In genomic region chr2:60565472-60565871, GRCh38 we compare ENCODE assay signal across 9 cellular contexts. TPM values are rescaled to one million over a fixed set of nuclear protein-coding genes. Genes with fewer than 3 reads are reported as not detected.
DNase-seq lines count a peak whose midpoint lies in the region; ATAC-seq and TF ChIP-seq lines count a peak whose summit lies in the region.
"Had no signal": no experiment of that assay in that cellular context is flagged by ENCODE, and none has a peak within 500 bp of the region (broad histone marks: within the 10 kb centered on the region; RNA-seq: fewer than 3 reads in every experiment).

No MANE protein-coding gene starts in this region.

- no peak; the same call in 1 of the 2 replicates for ATAC-seq in WTC11

- H3K27ac ChIP-seq in Karpas-422 (ENCODE audit: low read length) = no peak overlapping the region

- no peak overlapping the region for H3K27ac Mint-ChIP-seq in WTC11
- no peak overlapping the region for H3K27ac Mint-ChIP-seq in neural crest cell (ENCODE audit: unreplicated experiment)
- H3K27ac Mint-ChIP-seq in activated CD4-positive, alpha-beta memory T cell treated with anti-CD3 and anti-CD28 coated beads for 36 hours = no peak overlapping the region

- no peaks in the 10 kb centered on the region for H3K9me3 ChIP-seq in Karpas-422 (ENCODE audit: low read length)

- no peak for TF ChIP-seq CTCF in WTC11 (IDR thresholded peaks at IDR 0.05)
- TF ChIP-seq CTCF in neural crest cell (conservative IDR thresholded peaks at IDR 0.05) = peak; percentile 58

- H3K9me3 Mint-ChIP-seq in WTC11 (no peaks in the 10 kb centered on the region), neural crest cell (no peaks in the 10 kb centered on the region)
- H3K9me3 Mint-ChIP-seq in activated CD4-positive, alpha-beta memory T cell treated with anti-CD3 and anti-CD28 coated beads for 36 hours = no peaks in the 10 kb centered on the region

- H3K36me3 ChIP-seq in Karpas-422 (ENCODE audit: insufficient read depth, low read length) = no peaks in the 10 kb centered on the region

- H3K27me3 Mint-ChIP-seq in WTC11 (ENCODE audit: low read depth) (peaks cover 9% of the 10 kb centered on the region), neural crest cell (ENCODE audit: low read depth) (peaks cover 30% of the 10 kb centered on the region)
- peaks cover 52% of the 10 kb centered on the region for H3K27me3 Mint-ChIP-seq in activated CD4-positive, alpha-beta memory T cell treated with anti-CD3 and anti-CD28 coated beads for 36 hours

- POLR2A ChIA-PET in WTC11 (lab: Charles Lee) = interaction anchor here (0.5 kb wide), 1 partner anchor 22 kb away, joined by 5 read pairs; no protein-coding TSS in a partner anchor
- POLR2A ChIA-PET in activated CD4-positive, alpha-beta memory T cell treated with anti-CD3 and anti-CD28 coated beads for 36 hours (lab: Charles Lee) = no interaction called here

- DNase-seq in NCI-H2171 treated with DMSO at 0.1 percent for 48 hours (lab: John Stamatoyannopoulos, UW) (peak; percentile 31), NCI-H2171 (lab: John Stamatoyannopoulos, UW) (no peak), Karpas-422 (peak; percentile 79), WTC11 (ENCODE audit: low spot score) (peak; percentile 30), neural crest cell (ENCODE audit: low read depth, low spot score) (no peak), NCI-H1092 (lab: John Stamatoyannopoulos, UW) (no peak), GM03348 (ENCODE audit: low spot score) (no peak)
- DNase-seq in activated CD4-positive, alpha-beta memory T cell treated with anti-CD3 and anti-CD28 coated beads for 36 hours = no peak
- DNase-seq: activated naive CD4-positive, alpha-beta T cell treated with anti-CD3 and anti-CD28 coated beads, Interleukin-2, amount 50 U/mL, for 16 hours had no signal

- no peak overlapping the region for H3K4me3 Mint-ChIP-seq in WTC11
- no peak overlapping the region for H3K4me3 Mint-ChIP-seq in neural crest cell
- no peak overlapping the region for H3K4me3 Mint-ChIP-seq in activated CD4-positive, alpha-beta memory T cell treated with anti-CD3 and anti-CD28 coated beads for 36 hours

- intact Hi-C loops in activated CD4-positive, alpha-beta memory T cell treated with anti-CD3 and anti-CD28 coated beads for 36 hours (cut with micrococcal nuclease) = no loop called here

- no peaks in the 10 kb centered on the region for H3K79me2 ChIP-seq in Karpas-422 (ENCODE audit: low read length)

- H3K4me1 Mint-ChIP-seq in WTC11 (peaks cover 23% of the 10 kb centered on the region), neural crest cell (no peaks in the 10 kb centered on the region)
- H3K4me1 Mint-ChIP-seq in activated CD4-positive, alpha-beta memory T cell treated with anti-CD3 and anti-CD28 coated beads for 36 hours (ENCODE audit: low read depth) = peaks cover 8% of the 10 kb centered on the region

- CTCF ChIA-PET in WTC11 (lab: Charles Lee) = interaction anchor here (1.4 to 1.5 kb wide), 4 partner anchors 9 to 109 kb away, joined by 3 to 10 read pairs (median 6); no protein-coding TSS in a partner anchor
- CTCF ChIA-PET in activated CD4-positive, alpha-beta memory T cell treated with anti-CD3 and anti-CD28 coated beads for 36 hours (lab: Charles Lee) = interaction anchor here (2.1 kb wide), 1 partner anchor 16 kb away, joined by 6 read pairs; no protein-coding TSS in a partner anchor

- no peaks in the 10 kb centered on the region for H3K27me3 ChIP-seq in Karpas-422 (ENCODE audit: low read length)

- H3K4me3 ChIP-seq in Karpas-422 (ENCODE audit: low read length) = no peak overlapping the region

- peaks cover 17% of the 10 kb centered on the region for H3K4me1 ChIP-seq in Karpas-422 (ENCODE audit: low read length)

- H4K20me1 ChIP-seq in Karpas-422 (ENCODE audit: insufficient read depth, low read depth, low read length) = no peaks in the 10 kb centered on the region

- no peaks in the 10 kb centered on the region for H3K9me2 ChIP-seq in Karpas-422 (replicated peaks; ENCODE audit: insufficient read depth, low read length)

- no peaks in the 10 kb centered on the region for H3K36me3 Mint-ChIP-seq in WTC11
- no peaks in the 10 kb centered on the region for H3K36me3 Mint-ChIP-seq in neural crest cell (ENCODE audit: low read depth)
- H3K36me3 Mint-ChIP-seq in activated CD4-positive, alpha-beta memory T cell treated with anti-CD3 and anti-CD28 coated beads for 36 hours = no peaks in the 10 kb centered on the region

- H3K9ac ChIP-seq in Karpas-422 (ENCODE audit: low read length) = no peak overlapping the region

- no peak overlapping the region for H3K4me2 ChIP-seq in Karpas-422 (ENCODE audit: low read depth, low read length, poor library complexity, severe bottlenecking)

- no peak overlapping the region for H2AFZ ChIP-seq in Karpas-422 (ENCODE audit: low read length)

TF ChIP-seq in WTC11, 78 proteins besides CTCF, POLR2A, EP300 and RAD21 (continues in another document):
- TF ChIP-seq GTF2I (CRISPR knock-in tag; conservative IDR thresholded peaks at IDR 0.05) (no peak), MXD4 (CRISPR knock-in tag; IDR thresholded peaks at IDR 0.05; ENCODE audit: borderline replicate concordance) (no peak), ZNF512 (CRISPR knock-in tag; IDR thresholded peaks at IDR 0.05; ENCODE audit: borderline replicate concordance) (no peak), JAZF1 (CRISPR knock-in tag; IDR thresholded peaks at IDR 0.05) (no peak), ZBTB43 (CRISPR knock-in tag; IDR thresholded peaks at IDR 0.05) (no peak), CBFB (CRISPR knock-in tag; IDR thresholded peaks at IDR 0.05; ENCODE audit: low read depth) (no peak), E2F1 (CRISPR knock-in tag; IDR thresholded peaks at IDR 0.05) (no peak), ATF6 (CRISPR knock-in tag; IDR thresholded peaks at IDR 0.05) (no peak), IRF1 (CRISPR knock-in tag; IDR thresholded peaks at IDR 0.05) (no peak)

RNA-seq across cellular contexts. Expression of gene BCL11A, which starts 12.0 kb away (rescaled TPM):
- 159 and 190 TPM in 2 replicates for total RNA-seq in Karpas-422 (2014; rRNA removed; shearing (Covaris generic); ENCODE audit: low replicate concordance)
- total RNA-seq in WTC11 (2021) (45.0 to 53.2 TPM (median 46.8 TPM) in 3 replicates), neural crest cell (2.2 and 2.3 TPM in 2 replicates)
- not detected for total RNA-seq in activated CD4-positive, alpha-beta memory T cell treated with anti-CD3 and anti-CD28 coated beads for 36 hours

Comparison
In these comparisons a context has a peak if more than half of its experiments do, and no peak if none do; other contexts are left out.
1. DNase-seq: peak in NCI-H2171 treated with DMSO at 0.1 percent for 48 hours (single experiment), Karpas-422 (single experiment) and WTC11 (single experiment); none in NCI-H2171 (single experiment), neural crest cell (single experiment), NCI-H1092 (single experiment), GM03348 (single experiment) and activated CD4-positive, alpha-beta memory T cell treated with anti-CD3 and anti-CD28 coated beads for 36 hours (single experiment).
2. RNA of gene BCL11A, which starts 12.0 kb away (total RNA-seq): 159 to 190 TPM in Karpas-422 and 45.0 to 53.2 TPM in WTC11; 2.2 to 2.3 TPM in neural crest cell and not detected in activated CD4-positive, alpha-beta memory T cell treated with anti-CD3 and anti-CD28 coated beads for 36 hours; every median in the first group is over 10 times any median in the second.